ENCODE assay signal across 8 cellular contexts in the genomic region with DNA sequence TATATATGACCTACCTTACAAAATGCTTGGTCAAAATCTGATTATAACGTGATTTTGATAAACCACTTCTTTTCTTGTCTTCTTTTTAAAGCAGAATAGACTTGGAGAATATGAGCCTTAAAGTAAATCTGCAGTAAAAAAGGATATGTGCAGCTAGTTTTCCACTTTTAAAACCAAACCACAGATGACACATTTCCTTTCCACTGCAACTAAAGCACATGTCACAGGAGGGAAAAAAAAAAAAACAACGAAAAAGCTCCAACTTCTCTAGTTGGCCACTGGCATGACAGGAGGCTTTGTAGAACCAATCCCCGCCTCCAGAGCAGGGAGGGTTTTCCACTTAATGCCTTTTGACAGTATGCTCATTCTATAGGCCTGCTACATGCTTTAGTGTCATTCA. TPM values are rescaled to one million over a fixed set of nuclear protein-coding genes. Genes with fewer than 3 reads are reported as not detected.
A peak's percentile ranks its signal among the peaks of the same experiment; 100 is the strongest.
DNase-seq lines count a peak whose midpoint lies in the region; ATAC-seq, FAIRE-seq and TF ChIP-seq lines count a peak whose summit lies in the region.

A gene with protein sequence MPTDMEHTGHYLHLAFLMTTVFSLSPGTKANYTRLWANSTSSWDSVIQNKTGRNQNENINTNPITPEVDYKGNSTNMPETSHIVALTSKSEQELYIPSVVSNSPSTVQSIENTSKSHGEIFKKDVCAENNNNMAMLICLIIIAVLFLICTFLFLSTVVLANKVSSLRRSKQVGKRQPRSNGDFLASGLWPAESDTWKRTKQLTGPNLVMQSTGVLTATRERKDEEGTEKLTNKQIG (minus strand): TSS at position 142 of the 400 bp plus-strand sequence. CDS start 2,609 bp downstream, outside the sequence.

- H3K9me3 ChIP-seq in MM.1S (replicated peaks; ENCODE audit: insufficient read depth, low read length) (no peaks in the 10 kb centered on the region), neutrophil (no peaks in the 10 kb centered on the region), kidney (ENCODE audit: control insufficient read depth in 1 of 2, low read length in 2 of 2) (no peaks in the 10 kb centered on the region)

- peak within 1 kb of the TSS; percentile 92 for H3K27ac Mint-ChIP-seq in activated CD8-positive, alpha-beta T cell treated with anti-CD3 and anti-CD28 coated beads for 36 hours

- peaks cover 52% of the 10 kb centered on the region for H3F3A ChIP-seq in MM.1S (ENCODE audit: insufficient read depth, low read length)

- no peaks in the 10 kb centered on the region for H4K20me1 ChIP-seq in MM.1S (ENCODE audit: insufficient read depth, low read length)

- peak within 1 kb of the TSS; percentile 93 for H3K9ac ChIP-seq in MM.1S (ENCODE audit: low read length)
- no peak within 1 kb of the TSS for H3K9ac ChIP-seq in kidney (ENCODE audit: low read length in 2 of 2)

- peaks cover 62% of the 10 kb centered on the region for H3K79me2 ChIP-seq in MM.1S (ENCODE audit: low read length)

- H3K36me3 ChIP-seq in MM.1S (replicated peaks; ENCODE audit: insufficient read depth, low read length): no peaks in the 10 kb centered on the region
- H3K36me3 ChIP-seq in neutrophil: peaks cover 15% of the 10 kb centered on the region
- peaks cover 3 to 9% of the 10 kb centered on the region in 2 donors for H3K36me3 ChIP-seq in kidney (ENCODE audit: control insufficient read depth in 1 of 2, insufficient read depth in 2 of 2, low read length in 2 of 2)

- TF ChIP-seq CTCF in MM.1S (IDR thresholded peaks at IDR 0.05; ENCODE audit: low read length): no peak
- no peak for TF ChIP-seq CTCF in activated CD8-positive, alpha-beta T cell treated with anti-CD3 and anti-CD28 coated beads for 36 hours (IDR thresholded peaks at IDR 0.05)
- TF ChIP-seq CTCF in neutrophil (IDR thresholded peaks at IDR 0.05): peak; percentile 56
- TF ChIP-seq CTCF in kidney (IDR thresholded peaks at IDR 0.05; ENCODE audit: borderline replicate concordance, extremely low read depth, insufficient read depth): no peak

- no peak within 1 kb of the TSS for H2AFZ ChIP-seq in MM.1S (ENCODE audit: low read length)

- peaks cover 20% of the 10 kb centered on the region for H3K4me1 ChIP-seq in MM.1S (ENCODE audit: low read length)
- H3K4me1 ChIP-seq in neutrophil (ENCODE audit: control insufficient read depth in 1 of 2, insufficient read depth in 1 of 2, low read depth in 1 of 2, low read length in 1 of 2): peaks cover 30 to 54% of the 10 kb centered on the region in 2 experiments
- no peaks in the 10 kb centered on the region for H3K4me1 ChIP-seq in kidney (ENCODE audit: control insufficient read depth in 1 of 2, insufficient read depth in 1 of 2, low read depth in 1 of 2, low read length in 2 of 2)

- peak within 1 kb of the TSS; percentile 90 for H3K27ac ChIP-seq in MM.1S (ENCODE audit: low read length)
- H3K27ac ChIP-seq in neutrophil: peak within 1 kb of the TSS; percentile 98
- peak within 1 kb of the TSS; percentile 88 for H3K27ac ChIP-seq in temporal lobe (ENCODE audit: low read depth, low read length)
- no peak within 1 kb of the TSS for H3K27ac ChIP-seq in kidney (ENCODE audit: low read depth in 2 of 2, low read length in 2 of 2)

- H3K9me2 ChIP-seq in MM.1S (replicated peaks; ENCODE audit: insufficient read depth, low read length): no peaks in the 10 kb centered on the region

- intact Hi-C loops in activated CD8-positive, alpha-beta T cell treated with anti-CD3 and anti-CD28 coated beads for 36 hours (cut with micrococcal nuclease): loop anchor here (1.0 kb wide), 1 partner anchor 10 kb away; no protein-coding TSS in a partner anchor
- intact Hi-C loops in kidney (cut with DNase I): no loop called here

- H3K9me3 Mint-ChIP-seq in activated CD8-positive, alpha-beta T cell treated with anti-CD3 and anti-CD28 coated beads for 36 hours: no peaks in the 10 kb centered on the region

- H3K36me3 Mint-ChIP-seq in activated CD8-positive, alpha-beta T cell treated with anti-CD3 and anti-CD28 coated beads for 36 hours (ENCODE audit: low read depth): peaks cover 28% of the 10 kb centered on the region

- H3K4me3 Mint-ChIP-seq in activated CD8-positive, alpha-beta T cell treated with anti-CD3 and anti-CD28 coated beads for 36 hours: peak within 1 kb of the TSS; percentile 75

- peak within 1 kb of the TSS; percentile 82 for H3K4me3 ChIP-seq in MM.1S (ENCODE audit: low read length)
- peak within 1 kb of the TSS; percentile 78 to 79 for H3K4me3 ChIP-seq in neutrophil (ENCODE audit: low read depth in 1 of 2, low read length in 1 of 2)
- H3K4me3 ChIP-seq in kidney (ENCODE audit: low read length in 2 of 2): peak within 1 kb of the TSS in 1 of 2 donors; percentile 0

- no peaks in the 10 kb centered on the region for H3K27me3 Mint-ChIP-seq in activated CD8-positive, alpha-beta T cell treated with anti-CD3 and anti-CD28 coated beads for 36 hours

- H3K27me3 ChIP-seq in MM.1S (replicated peaks; ENCODE audit: insufficient read depth, low read length): no peaks in the 10 kb centered on the region
- H3K27me3 ChIP-seq in neutrophil: no peaks in the 10 kb centered on the region

- ATAC-seq in activated CD8-positive, alpha-beta T cell treated with anti-CD3 and anti-CD28 coated beads for 36 hours: peak; percentile 92

- POLR2A ChIA-PET in activated CD8-positive, alpha-beta T cell treated with anti-CD3 and anti-CD28 coated beads for 36 hours (lab: Charles Lee): interaction anchor here (5.5 kb wide), 1 partner anchor 13 kb away, joined by 114 read pairs; a partner anchor contains a TSS

- H3K4me2 ChIP-seq in MM.1S (ENCODE audit: low read depth, low read length): peak within 1 kb of the TSS; percentile 80

- H3K4me1 Mint-ChIP-seq in activated CD8-positive, alpha-beta T cell treated with anti-CD3 and anti-CD28 coated beads for 36 hours (ENCODE audit: low read depth): peaks cover 20% of the 10 kb centered on the region

- CTCF ChIA-PET in activated CD8-positive, alpha-beta T cell treated with anti-CD3 and anti-CD28 coated beads for 36 hours (lab: Charles Lee): interaction anchor here (1.7 kb wide), 1 partner anchor 51 kb away, joined by 5 read pairs; no protein-coding TSS in a partner anchor

- no peak for FAIRE-seq in kidney (lab: Jason Lieb, UNC)

- DNase-seq in GM04503 (ENCODE audit: low read depth) (peak; percentile 52), MM.1S (peak; percentile 97), OCI-M2 (lab: John Stamatoyannopoulos, UW; ENCODE audit: unreplicated experiment) (no peak), kidney (no peak)
- DNase-seq in activated CD8-positive, alpha-beta T cell treated with anti-CD3 and anti-CD28 coated beads for 36 hours: peak; percentile 94
- DNase-seq in effector CD4-positive, alpha-beta T cell: peak; percentile 73

RNA-seq across cellular contexts. Expression of the gene that starts here (rescaled TPM):
- total RNA-seq in activated CD8-positive, alpha-beta T cell treated with anti-CD3 and anti-CD28 coated beads for 36 hours: 10 to 100 TPM; 31.7 to 37.0 TPM
- total RNA-seq in temporal lobe: 3.0 TPM
- 10.8 TPM for total RNA-seq in kidney
- 1.3 TPM for polyA plus RNA-seq in kidney (ENCODE audit: insufficient read depth, low read depth, low replicate concordance)

Comparison
In these comparisons a context has a peak if more than half of its experiments do, and no peak if none do; other contexts are left out.
1. DNase-seq: peak in GM04503 (single experiment), MM.1S (single experiment), activated CD8-positive, alpha-beta T cell treated with anti-CD3 and anti-CD28 coated beads for 36 hours (single experiment) and effector CD4-positive, alpha-beta T cell (single experiment); none in OCI-M2 (single experiment) and kidney (single experiment).
2. H3K27ac ChIP-seq: peak in MM.1S (single experiment), neutrophil (single experiment) and temporal lobe (single experiment); none in kidney (0 of 2).